In the genomic region with DNA sequence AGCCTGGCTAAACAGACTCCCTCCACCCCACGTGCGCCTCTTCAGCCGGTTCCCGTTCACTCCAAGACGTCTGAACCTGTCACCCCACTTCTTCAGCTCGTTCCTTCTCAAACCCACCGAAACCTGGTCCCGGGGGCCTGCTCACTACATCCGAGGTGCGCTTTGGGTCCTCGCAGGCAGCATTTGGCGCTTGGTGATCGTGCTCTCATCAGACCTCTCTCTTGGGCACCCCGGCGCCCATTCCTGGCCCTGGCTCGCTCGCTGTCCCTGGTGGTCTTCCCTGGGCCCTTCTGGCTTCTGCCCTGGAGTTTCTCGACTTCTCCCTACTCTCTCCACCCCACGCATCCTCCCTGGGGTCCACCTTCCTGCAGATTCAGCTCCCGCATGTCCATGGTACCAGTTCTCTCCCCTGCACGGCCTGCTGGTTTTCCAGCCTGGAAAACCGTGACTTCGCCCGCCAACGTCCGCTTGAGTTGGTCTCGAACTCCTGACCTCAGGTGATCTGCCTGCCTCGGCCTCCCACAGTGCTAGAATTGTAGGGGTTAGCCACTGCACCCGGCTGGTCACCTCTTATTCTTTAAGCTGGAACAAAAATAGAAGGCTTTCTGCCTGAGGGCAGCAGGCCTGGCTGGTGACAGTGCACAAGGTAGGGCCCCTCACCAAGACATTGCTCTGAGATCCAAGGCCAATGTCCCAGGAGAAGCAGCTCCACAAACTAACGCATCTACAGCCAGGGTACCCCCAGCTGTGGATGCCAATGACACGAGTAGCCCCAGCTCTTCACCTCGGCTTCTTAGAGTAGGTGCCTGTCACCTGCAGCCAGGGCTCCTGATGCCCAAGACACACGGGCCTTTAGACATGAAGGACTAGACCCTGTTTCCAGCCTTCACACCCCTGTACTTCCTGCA, we compare ENCODE assay signal across 8 cellular contexts. TPM values are rescaled to one million over a fixed set of nuclear protein-coding genes. Genes with fewer than 3 reads are reported as not detected.
DNase-seq lines count a peak whose midpoint lies in the region; ATAC-seq, FAIRE-seq and TF ChIP-seq lines count a peak whose summit lies in the region.

No MANE protein-coding gene starts in this region.

- no peak overlapping the region for H3K14ac ChIP-seq in H1 (ENCODE audit: insufficient read length)

- DNase-seq in CD8-positive, alpha-beta T cell, result no peak
- DNase-seq in MM.1S, result no peak
- no peak for DNase-seq in H1 (ENCODE audit: low read depth in 1 of 2, low spot score in 2 of 2)
- no peak for DNase-seq in NCI-H748 (lab: John Stamatoyannopoulos, UW; ENCODE audit: unreplicated experiment)
- DNase-seq in NCI-H774 (lab: John Stamatoyannopoulos, UW), result no peak

- no peak overlapping the region for H3K56ac ChIP-seq in H1 (replicated peaks; ENCODE audit: insufficient read length, low read depth, low read length)

- H3K4ac ChIP-seq in H1 (replicated peaks; ENCODE audit: insufficient read length, low read depth, low read length), result peak overlapping the region; percentile 1

- H3K27me3 ChIP-seq in CD8-positive, alpha-beta T cell (ENCODE audit: insufficient read depth, low read length), result no peaks in the 10 kb centered on the region
- H3K27me3 ChIP-seq in MM.1S (replicated peaks; ENCODE audit: insufficient read depth, low read length), result no peaks in the 10 kb centered on the region
- no peaks in the 10 kb centered on the region for H3K27me3 ChIP-seq in H1 (replicated peaks in 1 of 4; ENCODE audit: control insufficient read depth in 3 of 4, extremely low read depth in 1 of 4, insufficient read depth in 3 of 4, low read length in 3 of 4)
- H3K27me3 ChIP-seq in neuron (ENCODE audit: insufficient read depth, low read length), result no peaks in the 10 kb centered on the region

- peak overlapping the region; percentile 84 for H3K27ac Mint-ChIP-seq in CD8-positive, alpha-beta T cell

- H3K4me1 ChIP-seq in CD8-positive, alpha-beta T cell (ENCODE audit: insufficient read depth, low read length), result peaks cover 57% of the 10 kb centered on the region
- H3K4me1 ChIP-seq in MM.1S (ENCODE audit: low read length), result 0 out of 2 replicates have a peak, but pooled peaks cover 10% of the 10 kb centered on the region
- peaks cover 0 to 21% (median 14%) of the 10 kb centered on the region in 4 experiments; a peak in 5 of 7 replicates for H3K4me1 ChIP-seq in H1 (replicated peaks in 1 of 4; ENCODE audit: control insufficient read depth in 3 of 4, insufficient read depth in 4 of 4, low read length in 3 of 4)
- peaks cover 29% of the 10 kb centered on the region for H3K4me1 ChIP-seq in neuron (ENCODE audit: insufficient read depth, low read length)

- 0 out of 2 replicates have a peak overlapping the region, but pooled peaks have one; percentile 86 for H2AK5ac ChIP-seq in H1 (ENCODE audit: low read depth, low read length)

- no peaks in the 10 kb centered on the region for H3K9me2 ChIP-seq in MM.1S (replicated peaks; ENCODE audit: insufficient read depth, low read length)

- H2BK120ac ChIP-seq in H1 (replicated peaks; ENCODE audit: low read depth, low read length), result no peak overlapping the region

- H3K4me1 Mint-ChIP-seq in CD8-positive, alpha-beta T cell (ENCODE audit: low read depth), result peaks cover 58% of the 10 kb centered on the region

- H3K27ac ChIP-seq in CD8-positive, alpha-beta T cell (ENCODE audit: low read depth, low read length), result peak overlapping the region; percentile 43
- H3K27ac ChIP-seq in MM.1S (ENCODE audit: low read length), result peak overlapping the region; percentile 7; the same call in 1 of the 2 replicates
- peak overlapping the region; percentile 44; the same call in 1 of the 2 replicates for H3K27ac ChIP-seq in H1 (ENCODE audit: low read depth, low read length)

- H3K36me3 ChIP-seq in CD8-positive, alpha-beta T cell (ENCODE audit: insufficient read depth, low read length), result no peaks in the 10 kb centered on the region
- H3K36me3 ChIP-seq in MM.1S (replicated peaks; ENCODE audit: insufficient read depth, low read length) (no peaks in the 10 kb centered on the region), H1 (ENCODE audit: control insufficient read depth in 2 of 4, insufficient read depth in 4 of 4, low read length in 3 of 4) (no peaks in the 10 kb centered on the region), neuron (ENCODE audit: insufficient read depth, low read length) (peaks cover 2% of the 10 kb centered on the region)

- H3K4me2 ChIP-seq in MM.1S (ENCODE audit: low read depth, low read length), result peak overlapping the region; percentile 63
- peak overlapping the region; percentile 66 to 90 for H3K4me2 ChIP-seq in H1 (ENCODE audit: insufficient read depth in 1 of 2, low read depth in 2 of 2, low read length in 2 of 2)

- POLR2A ChIA-PET in CD8-positive, alpha-beta T cell (lab: Charles Lee), result interaction anchor here (1.0 to 3.0 kb wide), 9 partner anchors 9 to 233 kb away, joined by 3 to 20 read pairs (median 5); no protein-coding TSS in a partner anchor
- POLR2A ChIA-PET in H1 (lab: Charles Lee; ENCODE audit: partially characterized antibody), result interaction anchor here (0.6 to 1.8 kb wide), 5 partner anchors 62 to 220 kb away, joined by 3 to 5 read pairs (median 4); no protein-coding TSS in a partner anchor

- no peak for TF ChIP-seq POLR2A in H1 (IDR thresholded peaks at IDR 0.05; ENCODE audit: control extremely low read depth in 1 of 2, low read depth in 2 of 2, low read length in 2 of 2)

- H3K36me3 Mint-ChIP-seq in CD8-positive, alpha-beta T cell, result no peaks in the 10 kb centered on the region

- H2AFZ ChIP-seq in MM.1S (ENCODE audit: low read length) (peak overlapping the region; percentile 48; the same call in 1 of the 2 replicates), H1 (ENCODE audit: low read length) (no peak overlapping the region), neuron (ENCODE audit: low read depth, low read length) (peak overlapping the region; percentile 18)

- H3K4me3 ChIP-seq in CD8-positive, alpha-beta T cell (ENCODE audit: low read depth, low read length), result peak overlapping the region; percentile 74
- peak overlapping the region; percentile 77 for H3K4me3 ChIP-seq in MM.1S (ENCODE audit: low read length)
- H3K4me3 ChIP-seq in H1 (ENCODE audit: extremely low read depth in 1 of 4, insufficient read depth in 2 of 4, low read depth in 3 of 4, low read length in 4 of 4), result peak overlapping the region; percentile 23 to 96 (median 58); a peak in 5 of 8 replicates
- H3K4me3 ChIP-seq in neuron (ENCODE audit: low read length), result peak overlapping the region; percentile 66

- no peak for FAIRE-seq in H1 (lab: Jason Lieb, UNC)

- H3K23ac ChIP-seq in H1 (ENCODE audit: insufficient read length), result no peak overlapping the region

- H4K8ac ChIP-seq in H1 (ENCODE audit: extremely low read depth, insufficient read depth, low read length), result peak overlapping the region; percentile 31; the same call in 1 of the 2 replicates

- no peaks in the 10 kb centered on the region for H4K20me1 ChIP-seq in MM.1S (ENCODE audit: insufficient read depth, low read length)
- H4K20me1 ChIP-seq in H1 (replicated peaks in 1 of 2; ENCODE audit: control insufficient read depth in 1 of 2, insufficient read depth in 2 of 2, low read length in 2 of 2), result no peaks in the 10 kb centered on the region

- TF ChIP-seq EP300 in H1 (IDR thresholded peaks at IDR 0.05; ENCODE audit: borderline replicate concordance in 1 of 2, low read depth in 2 of 2, low read length in 2 of 2), result no peak

- H3K9ac ChIP-seq in MM.1S (ENCODE audit: low read length) (peak overlapping the region; percentile 55), H1 (replicated peaks in 1 of 4; ENCODE audit: extremely low read depth in 1 of 4, low read depth in 3 of 4, low read length in 3 of 4) (peak overlapping the region in 1 of 4 experiments; percentile 25; a peak in 2 of 7 replicates)

- peak overlapping the region; percentile 90 for H3K4me3 Mint-ChIP-seq in CD8-positive, alpha-beta T cell

- peaks cover 6% of the 10 kb centered on the region; the same call in 1 of the 2 replicates for H3F3A ChIP-seq in MM.1S (ENCODE audit: insufficient read depth, low read length)

- H3K18ac ChIP-seq in H1 (ENCODE audit: extremely low read depth, low read length), result peak overlapping the region; percentile 87

- no peaks in the 10 kb centered on the region for H3K79me1 ChIP-seq in H1 (ENCODE audit: low read depth, low read length)

- H2BK5ac ChIP-seq in H1 (ENCODE audit: low read depth, low read length), result no peak overlapping the region; the same call in 1 of the 2 replicates

- no peaks in the 10 kb centered on the region for H3K9me3 ChIP-seq in CD8-positive, alpha-beta T cell (ENCODE audit: low read length)
- H3K9me3 ChIP-seq in MM.1S (replicated peaks; ENCODE audit: insufficient read depth, low read length), result no peaks in the 10 kb centered on the region
- H3K9me3 ChIP-seq in H1 (ENCODE audit: insufficient read depth in 2 of 2, low read depth in 1 of 2, low read length in 1 of 2), result no peaks in the 10 kb centered on the region
- no peaks in the 10 kb centered on the region for H3K9me3 ChIP-seq in neuron (ENCODE audit: low read length)

- TF ChIP-seq RAD21 in H1 (IDR thresholded peaks at IDR 0.05 in 1 of 2, conservative IDR thresholded peaks at IDR 0.05 in 1 of 2; ENCODE audit: low read depth in 2 of 2, low read length in 2 of 2), result no peak

- H3K9me3 Mint-ChIP-seq in CD8-positive, alpha-beta T cell, result no peaks in the 10 kb centered on the region

- H4K5ac ChIP-seq in H1 (ENCODE audit: insufficient read length, low read depth, low read length), result peak overlapping the region; percentile 28

- H2BK20ac ChIP-seq in H1 (ENCODE audit: low read length), result no peak overlapping the region

- CTCF ChIA-PET in CD8-positive, alpha-beta T cell (lab: Charles Lee), result interaction anchor here (0.7 to 18.5 kb wide), 32 partner anchors 8 to 319 kb away, joined by 3 to 392 read pairs (median 5); partner anchors contain the start of genes COTL1, KLHL36 and TAF1C
- CTCF ChIA-PET in H1 (lab: Charles Lee; ENCODE audit: partially characterized antibody), result interaction anchor here (0.8 to 9.7 kb wide), 60 partner anchors 9 to 500 kb away, joined by 3 to 64 read pairs (median 5); no protein-coding TSS in a partner anchor

- 90% methylated on average over 33 of the region's 33 CpGs; no CpG with 5 or more reads in 1 of the 2 experiments for WGBS in H1 (ENCODE audit: extremely low coverage in 1 of 2, insufficient coverage in 1 of 2, insufficient read length in 1 of 2, insufficient replicate concordance in 2 of 2, low coverage in 1 of 2, low lambda C conversion rate in 2 of 2, missing lambda C conversion rate in 1 of 2), 2 experiments

- peak overlapping the region; percentile 75 for H2BK12ac ChIP-seq in H1 (ENCODE audit: low read depth, low read length)

- ATAC-seq in CD8-positive, alpha-beta T cell, result no peak
- no peak for ATAC-seq in HG02981 (IDR thresholded peaks at IDR 0.05; ENCODE audit: unreplicated experiment)
- no peak for ATAC-seq in HG02588 (IDR thresholded peaks at IDR 0.05; ENCODE audit: unreplicated experiment)

- intact Hi-C loops in CD8-positive, alpha-beta T cell (cut with DNase I, micrococcal nuclease), result loop anchor here (1.0 to 10.0 kb wide), 7 partner anchors 228 to 1289 kb away; partner anchors contain the start of genes COX4I1 (in 1 of the 2), EMC8 (in 1 of the 2), HSBP1 (in 1 of the 2) and KIAA0513 (in 1 of the 2)

- no peaks in the 10 kb centered on the region for H3K79me2 ChIP-seq in MM.1S (ENCODE audit: low read length)
- peaks cover 0 to 4% of the 10 kb centered on the region in 2 experiments; a peak in 1 of 4 replicates for H3K79me2 ChIP-seq in H1 (ENCODE audit: control insufficient read depth in 1 of 2, insufficient read depth in 2 of 2, low read length in 2 of 2)

- peaks cover 9% of the 10 kb centered on the region; the same call in 1 of the 2 replicates for H3K23me2 ChIP-seq in H1 (ENCODE audit: low read depth, low read length)

- no peaks in the 10 kb centered on the region for H3K27me3 Mint-ChIP-seq in CD8-positive, alpha-beta T cell (ENCODE audit: low read depth)

- H4K91ac ChIP-seq in H1 (replicated peaks; ENCODE audit: insufficient read length, low read length), result peak overlapping the region; percentile 34

- no peak for TF ChIP-seq CTCF in CD8-positive, alpha-beta T cell (IDR thresholded peaks at IDR 0.05)
- TF ChIP-seq CTCF in MM.1S (IDR thresholded peaks at IDR 0.05; ENCODE audit: low read length) (no peak), H1 (IDR thresholded peaks at IDR 0.05; ENCODE audit: control extremely low read depth in 1 of 3, insufficient read depth in 1 of 3, low read depth in 1 of 3, low read length in 3 of 3) (no peak)

- peak overlapping the region; percentile 81; the same call in 1 of the 2 replicates for H2BK15ac ChIP-seq in H1 (ENCODE audit: low read length)

RNA-seq across cellular contexts. Expression of gene MEAK7, which starts 1.0 kb away (rescaled TPM):
- 1 to 10 TPM; 2.1 to 2.2 TPM for total RNA-seq in CD8-positive, alpha-beta T cell
- total RNA-seq in H1 (2021; fragmentation: NEBNext Ultra II Directional; extraction: Animal tissue kit (Norgen Biotek cat#: 25700)), result 19.0 and 19.6 TPM in 2 replicates
- 9.6 and 13.6 TPM in 2 replicates for polyA plus RNA-seq in H1 (2011; rRNA removed)
- polyA plus RNA-seq in H1 (2011; cell fraction: cytosol; rRNA removed), result 14.1 TPM
- 14.5 TPM for polyA plus RNA-seq in H1 (2011; cell fraction: nucleus; rRNA removed)
- 12.3 to 15.0 TPM (median 12.8 TPM) in 4 replicates for polyA plus RNA-seq in H1 (2012, experiment 1 of 2)
- polyA plus RNA-seq in H1 (2012, experiment 2 of 2), result 6.5 TPM
- polyA plus RNA-seq in H1 (2013, experiment 1 of 2), result 6.0 TPM
- polyA plus RNA-seq in H1 (2013, experiment 2 of 2), result 5.3 TPM
- 15.7 and 18.2 TPM in 2 replicates for polyA minus RNA-seq in H1 (2011; rRNA and poly(A)+ RNA removed)
- polyA minus RNA-seq in H1 (2011; cell fraction: cytosol; rRNA and poly(A)+ RNA removed), result 18.6 TPM
- polyA minus RNA-seq in H1 (2011; cell fraction: nucleus; rRNA and poly(A)+ RNA removed), result 16.5 TPM
